8 cellular contexts compared by ENCODE assay signal in the genomic region with DNA sequence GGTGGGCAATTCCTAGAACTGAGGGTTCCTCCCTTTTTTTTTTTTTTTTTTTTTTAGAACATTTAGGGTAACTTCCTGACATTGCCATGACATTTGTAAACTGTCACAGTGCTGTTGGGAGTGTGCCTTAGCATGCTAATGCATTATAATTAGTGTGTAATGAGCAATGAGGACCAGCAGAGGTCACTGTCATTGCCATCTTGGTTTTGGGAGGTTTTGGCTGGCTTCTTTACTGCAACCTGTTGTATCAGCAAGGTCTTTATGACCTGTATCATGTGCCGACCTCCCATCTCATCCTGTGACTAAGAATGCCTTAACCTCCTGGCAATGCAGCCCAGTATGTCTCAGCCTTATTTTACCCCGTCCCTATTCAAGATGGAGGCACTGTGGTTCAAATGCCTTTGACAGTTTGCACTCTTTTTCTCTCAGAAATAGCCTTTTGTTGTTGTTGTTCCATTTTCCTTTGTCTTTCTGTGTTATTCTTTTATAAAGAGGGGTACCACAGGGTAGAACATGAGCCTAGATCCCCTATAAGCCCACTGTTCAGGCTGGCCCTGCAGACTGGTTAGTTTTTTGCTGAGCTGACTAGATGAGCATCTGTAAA.
DNase-seq lines count a peak whose midpoint lies in the region; ATAC-seq and TF ChIP-seq lines count a peak whose summit lies in the region.

No MANE protein-coding gene starts in this region.

- CTCF ChIA-PET in activated CD8-positive, alpha-beta memory T cell treated with anti-CD3 and anti-CD28 coated beads, Interleukin-2, amount 10 ng/mL, durations not matched to agents 7 days and 5 days (lab: Charles Lee): interaction anchor here (0.7 to 2.5 kb wide), 16 partner anchors 11 to 348 kb away, joined by 3 to 25 read pairs (median 6); a partner anchor contains a TSS
- CTCF ChIA-PET in RWPE1 (lab: Yijun Ruan, JAX): interaction anchor here (0.6 to 1.0 kb wide), 4 partner anchors 26 to 326 kb away, joined by 3 to 6 read pairs (median 4); no protein-coding TSS in a partner anchor

- DNase-seq in activated CD8-positive, alpha-beta memory T cell treated with anti-CD3 and anti-CD28 coated beads, Interleukin-2, amount 10 ng/mL, durations not matched to agents 7 days and 5 days: peak; percentile 47
- DNase-seq in activated CD8-positive, alpha-beta memory T cell treated with anti-CD3 and anti-CD28 coated beads, Interleukin-2, amount 50 U/mL, for 48 hours: no peak
- no peak for DNase-seq in HFFc6
- DNase-seq in RWPE1 (ENCODE audit: low spot score): no peak
- DNase-seq in fibroblast of peridontal ligament (ENCODE audit: extremely low read depth): peak; percentile 2
- DNase-seq in stimulated activated naive CD8-positive, alpha-beta T cell treated with anti-CD3 and anti-CD28 coated beads, Interleukin-15, amount 100 ng/mL, for 72 hours: peak; percentile 24 to 46
- no peak for DNase-seq in hepatic stellate cell (ENCODE audit: low spot score)
- DNase-seq in T-helper 2 cell treated with Interferon-gamma antibody and Interleukin-4, amounts not matched to agents 5 μg/mL and 100 μg/mL, for 36 hours (ENCODE audit: low spot score): no peak

- H3K27me3 Mint-ChIP-seq in activated CD8-positive, alpha-beta memory T cell treated with anti-CD3 and anti-CD28 coated beads, Interleukin-2, amount 10 ng/mL, durations not matched to agents 7 days and 5 days: peaks cover 28% of the 10 kb centered on the region
- H3K27me3 Mint-ChIP-seq in HFFc6 (ENCODE audit: insufficient read depth): peaks cover 14% of the 10 kb centered on the region
- peaks cover 6% of the 10 kb centered on the region for H3K27me3 Mint-ChIP-seq in stimulated activated naive CD8-positive, alpha-beta T cell treated with anti-CD3 and anti-CD28 coated beads, Interleukin-15, amount 100 ng/mL, for 72 hours
- H3K27me3 Mint-ChIP-seq in T-helper 2 cell treated with Interferon-gamma antibody and Interleukin-4, amounts not matched to agents 5 μg/mL and 100 μg/mL, for 36 hours (ENCODE audit: low read depth): peaks cover 30% of the 10 kb centered on the region

- POLR2A ChIA-PET in RWPE1 (lab: Yijun Ruan, JAX; ENCODE audit: low non-redundant PET): no interaction called here

- no peak overlapping the region for H3K27ac Mint-ChIP-seq in activated CD8-positive, alpha-beta memory T cell treated with anti-CD3 and anti-CD28 coated beads, Interleukin-2, amount 10 ng/mL, durations not matched to agents 7 days and 5 days
- no peak overlapping the region for H3K27ac Mint-ChIP-seq in HFFc6
- peak overlapping the region in 1 of 2 donors; percentile 36 for H3K27ac Mint-ChIP-seq in stimulated activated naive CD8-positive, alpha-beta T cell treated with anti-CD3 and anti-CD28 coated beads, Interleukin-15, amount 100 ng/mL, for 72 hours
- H3K27ac Mint-ChIP-seq in T-helper 2 cell treated with Interferon-gamma antibody and Interleukin-4, amounts not matched to agents 5 μg/mL and 100 μg/mL, for 36 hours: no peak overlapping the region

- peak; percentile 78 for ATAC-seq in activated CD8-positive, alpha-beta memory T cell treated with anti-CD3 and anti-CD28 coated beads, Interleukin-2, amount 10 ng/mL, durations not matched to agents 7 days and 5 days
- peak; percentile 58 for ATAC-seq in stimulated activated naive CD8-positive, alpha-beta T cell treated with anti-CD3 and anti-CD28 coated beads, Interleukin-15, amount 100 ng/mL, for 72 hours

- H3K4me1 Mint-ChIP-seq in activated CD8-positive, alpha-beta memory T cell treated with anti-CD3 and anti-CD28 coated beads, Interleukin-2, amount 10 ng/mL, durations not matched to agents 7 days and 5 days: peaks cover 7% of the 10 kb centered on the region
- no peaks in the 10 kb centered on the region for H3K4me1 Mint-ChIP-seq in HFFc6 (ENCODE audit: low read depth)
- peaks cover 6% of the 10 kb centered on the region for H3K4me1 Mint-ChIP-seq in stimulated activated naive CD8-positive, alpha-beta T cell treated with anti-CD3 and anti-CD28 coated beads, Interleukin-15, amount 100 ng/mL, for 72 hours
- H3K4me1 Mint-ChIP-seq in T-helper 2 cell treated with Interferon-gamma antibody and Interleukin-4, amounts not matched to agents 5 μg/mL and 100 μg/mL, for 36 hours (ENCODE audit: low read depth): peaks cover 9% of the 10 kb centered on the region

- TF ChIP-seq CTCF in HFFc6 (IDR thresholded peaks at IDR 0.05): peak; percentile 80
- peak; percentile 34 for TF ChIP-seq CTCF in RWPE1 (conservative IDR thresholded peaks at IDR 0.05; ENCODE audit: low read depth)

- no peak overlapping the region for H3K4me3 Mint-ChIP-seq in activated CD8-positive, alpha-beta memory T cell treated with anti-CD3 and anti-CD28 coated beads, Interleukin-2, amount 10 ng/mL, durations not matched to agents 7 days and 5 days
- no peak overlapping the region for H3K4me3 Mint-ChIP-seq in HFFc6
- H3K4me3 Mint-ChIP-seq in stimulated activated naive CD8-positive, alpha-beta T cell treated with anti-CD3 and anti-CD28 coated beads, Interleukin-15, amount 100 ng/mL, for 72 hours: no peak overlapping the region
- H3K4me3 Mint-ChIP-seq in T-helper 2 cell treated with Interferon-gamma antibody and Interleukin-4, amounts not matched to agents 5 μg/mL and 100 μg/mL, for 36 hours: no peak overlapping the region

- H3K27ac ChIP-seq in RWPE1: no peak overlapping the region

- no peaks in the 10 kb centered on the region for H3K36me3 Mint-ChIP-seq in activated CD8-positive, alpha-beta memory T cell treated with anti-CD3 and anti-CD28 coated beads, Interleukin-2, amount 10 ng/mL, durations not matched to agents 7 days and 5 days
- H3K36me3 Mint-ChIP-seq in HFFc6 (ENCODE audit: low read depth): no peaks in the 10 kb centered on the region
- no peaks in the 10 kb centered on the region for H3K36me3 Mint-ChIP-seq in T-helper 2 cell treated with Interferon-gamma antibody and Interleukin-4, amounts not matched to agents 5 μg/mL and 100 μg/mL, for 36 hours (ENCODE audit: low read depth)

- H3K9me3 Mint-ChIP-seq in activated CD8-positive, alpha-beta memory T cell treated with anti-CD3 and anti-CD28 coated beads, Interleukin-2, amount 10 ng/mL, durations not matched to agents 7 days and 5 days (ENCODE audit: low read depth): no peaks in the 10 kb centered on the region
- H3K9me3 Mint-ChIP-seq in HFFc6: no peaks in the 10 kb centered on the region
- H3K9me3 Mint-ChIP-seq in stimulated activated naive CD8-positive, alpha-beta T cell treated with anti-CD3 and anti-CD28 coated beads, Interleukin-15, amount 100 ng/mL, for 72 hours: no peaks in the 10 kb centered on the region
- no peaks in the 10 kb centered on the region for H3K9me3 Mint-ChIP-seq in T-helper 2 cell treated with Interferon-gamma antibody and Interleukin-4, amounts not matched to agents 5 μg/mL and 100 μg/mL, for 36 hours

Comparison
In these comparisons a context has a peak if more than half of its experiments do, and no peak if none do; other contexts are left out.
1. DNase-seq: peak in activated CD8-positive, alpha-beta memory T cell treated with anti-CD3 and anti-CD28 coated beads, Interleukin-2, amount 10 ng/mL, durations not matched to agents 7 days and 5 days (single experiment), fibroblast of peridontal ligament (single experiment) and stimulated activated naive CD8-positive, alpha-beta T cell treated with anti-CD3 and anti-CD28 coated beads, Interleukin-15, amount 100 ng/mL, for 72 hours (2 of 2); none in activated CD8-positive, alpha-beta memory T cell treated with anti-CD3 and anti-CD28 coated beads, Interleukin-2, amount 50 U/mL, for 48 hours (single experiment), HFFc6 (single experiment), RWPE1 (single experiment), hepatic stellate cell (single experiment) and T-helper 2 cell treated with Interferon-gamma antibody and Interleukin-4, amounts not matched to agents 5 μg/mL and 100 μg/mL, for 36 hours (single experiment).